ENCODE assay signal across 19 cellular contexts in the genomic region with DNA sequence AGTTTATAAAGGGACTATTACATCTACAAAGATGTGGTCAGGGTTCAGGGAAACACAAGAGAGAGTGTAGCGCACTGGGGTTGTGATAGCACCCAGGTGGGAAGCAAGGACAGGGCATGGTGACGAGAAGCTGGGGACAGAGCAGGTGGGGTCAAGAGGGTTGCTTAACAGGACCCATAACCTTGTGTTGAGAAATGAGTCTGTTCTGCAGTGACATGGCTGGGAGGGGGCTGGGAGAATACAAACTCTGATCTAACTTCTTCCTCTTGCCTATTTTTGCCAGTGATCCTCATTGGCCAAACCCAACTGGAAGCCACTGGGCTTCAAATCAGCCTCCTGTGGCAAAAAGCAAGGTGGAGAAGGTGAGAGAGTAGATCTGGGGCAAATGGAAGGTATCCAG.
"Had no signal": no experiment of that assay in that cellular context is flagged by ENCODE, and none has a peak within 500 bp of the region (broad histone marks: within the 10 kb centered on the region; RNA-seq: fewer than 3 reads in every experiment).

No MANE protein-coding gene starts in this region.

- H3K9me3 Mint-ChIP-seq: activated naive CD8-positive, alpha-beta T cell treated with anti-CD3 and anti-CD28 coated beads, Interleukin-2, amount 50 U/mL, for 24 hours had no signal

- H3K4me3 Mint-ChIP-seq: activated naive CD8-positive, alpha-beta T cell treated with anti-CD3 and anti-CD28 coated beads, Interleukin-2, amount 50 U/mL, for 24 hours; effector memory CD8-positive, alpha-beta T cell; naive thymus-derived CD4-positive, alpha-beta T cell; stimulated activated naive B cell treated with anti-CD40 and anti-IgM and Interleukin-4, amounts not matched to agents 10 μg/mL and 1 μg/mL and 100 μg/mL, for 72 hours had no signal

- H3K27me3 Mint-ChIP-seq: activated naive CD8-positive, alpha-beta T cell treated with anti-CD3 and anti-CD28 coated beads, Interleukin-2, amount 50 U/mL, for 24 hours had no signal

- H3K27ac ChIP-seq: tibial artery had no signal

- H3K4me3 ChIP-seq: right atrium auricular region, skin epidermis, tibial artery had no signal

- H3K27ac Mint-ChIP-seq: activated naive CD8-positive, alpha-beta T cell treated with anti-CD3 and anti-CD28 coated beads, Interleukin-2, amount 50 U/mL, for 24 hours; effector memory CD8-positive, alpha-beta T cell; stimulated activated naive B cell treated with anti-CD40 and anti-IgM and Interleukin-4, amounts not matched to agents 10 μg/mL and 1 μg/mL and 100 μg/mL, for 72 hours had no signal

- ATAC-seq: activated CD4-positive, CD25-positive, alpha-beta regulatory T cell treated with anti-CD3 and anti-CD28 coated beads, Interleukin-2, amount 50 U/mL, for 24 hours; activated naive CD8-positive, alpha-beta T cell treated with anti-CD3 and anti-CD28 coated beads, Interleukin-2, amount 50 U/mL, for 24 hours; effector memory CD8-positive, alpha-beta T cell; left cardiac atrium; naive thymus-derived CD4-positive, alpha-beta T cell; stimulated activated naive B cell treated with anti-CD40 and anti-IgM and Interleukin-4, amounts not matched to agents 10 μg/mL and 1 μg/mL and 100 μg/mL, for 72 hours had no signal

- H3K27me3 ChIP-seq: right atrium auricular region, tibial artery had no signal

- DNase-seq: activated CD4-positive, alpha-beta T cell treated with anti-CD3 and anti-CD28 coated beads, Interleukin-2, amount 50 U/mL, for 1 hour; activated naive CD4-positive, alpha-beta T cell; activated naive CD8-positive, alpha-beta T cell treated with anti-CD3 and anti-CD28 coated beads, Interleukin-2, amount 50 U/mL, for 24 hours; activated T-cell treated with anti-CD3 and anti-CD28 coated beads for 4 hours; aorta; cerebellar nuclear complex; dermis blood vessel endothelial cell; effector memory CD8-positive, alpha-beta T cell; foreskin melanocyte; left cardiac atrium; naive thymus-derived CD4-positive, alpha-beta T cell; stimulated activated CD4-positive, alpha-beta T cell treated with anti-CD3 and anti-CD28 coated beads, Interleukin-15, amount 100 ng/mL, for 24 hours; stimulated activated CD4-positive, alpha-beta T cell treated with anti-CD3 and anti-CD28 coated beads, Interleukin-4, amount 100 ng/mL, for 1 hour; stimulated activated naive B cell treated with anti-CD40 and anti-IgM and Interleukin-4, amounts not matched to agents 10 μg/mL and 1 μg/mL and 100 μg/mL, for 72 hours; T-helper 9 cell; tibial artery had no signal

- H3K36me3 Mint-ChIP-seq: stimulated activated naive B cell treated with anti-CD40 and anti-IgM and Interleukin-4, amounts not matched to agents 10 μg/mL and 1 μg/mL and 100 μg/mL, for 72 hours had no signal
